ENCODE assay signal across 1 cellular context in genomic region chr19:58497634-58498170, GRCh38.
TF ChIP-seq lines count a peak whose summit lies in the region.

No MANE protein-coding gene starts in this region.

TF ChIP-seq in IMR-90, 13 proteins besides CTCF, POLR2A, EP300 and RAD21:
- TF ChIP-seq BHLHE40 (IDR thresholded peaks at IDR 0.05; ENCODE audit: low read depth, low read length) (no peak), MAZ (IDR thresholded peaks at IDR 0.05; ENCODE audit: borderline replicate concordance, low read depth, low read length) (no peak), CEBPB (IDR thresholded peaks at IDR 0.05; ENCODE audit: low read depth, low read length) (no peak), MXI1 (IDR thresholded peaks at IDR 0.05; ENCODE audit: borderline replicate concordance, low read depth, low read length) (no peak), RCOR1 (IDR thresholded peaks at IDR 0.05; ENCODE audit: insufficient replicate concordance, low read length) (no peak), CHD1 (IDR thresholded peaks at IDR 0.05; ENCODE audit: low read depth, low read length) (no peak), FOS (IDR thresholded peaks at IDR 0.05; ENCODE audit: low read depth, low read length) (no peak), RFX5 (IDR thresholded peaks at IDR 0.05; ENCODE audit: low read depth, low read length) (no peak)
- TF ChIP-seq, protein P1, sequence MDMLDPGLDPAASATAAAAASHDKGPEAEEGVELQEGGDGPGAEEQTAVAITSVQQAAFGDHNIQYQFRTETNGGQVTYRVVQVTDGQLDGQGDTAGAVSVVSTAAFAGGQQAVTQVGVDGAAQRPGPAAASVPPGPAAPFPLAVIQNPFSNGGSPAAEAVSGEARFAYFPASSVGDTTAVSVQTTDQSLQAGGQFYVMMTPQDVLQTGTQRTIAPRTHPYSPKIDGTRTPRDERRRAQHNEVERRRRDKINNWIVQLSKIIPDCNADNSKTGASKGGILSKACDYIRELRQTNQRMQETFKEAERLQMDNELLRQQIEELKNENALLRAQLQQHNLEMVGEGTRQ (IDR thresholded peaks at IDR 0.05; ENCODE audit: low read depth, low read length), result no peak
- TF ChIP-seq, protein P2, sequence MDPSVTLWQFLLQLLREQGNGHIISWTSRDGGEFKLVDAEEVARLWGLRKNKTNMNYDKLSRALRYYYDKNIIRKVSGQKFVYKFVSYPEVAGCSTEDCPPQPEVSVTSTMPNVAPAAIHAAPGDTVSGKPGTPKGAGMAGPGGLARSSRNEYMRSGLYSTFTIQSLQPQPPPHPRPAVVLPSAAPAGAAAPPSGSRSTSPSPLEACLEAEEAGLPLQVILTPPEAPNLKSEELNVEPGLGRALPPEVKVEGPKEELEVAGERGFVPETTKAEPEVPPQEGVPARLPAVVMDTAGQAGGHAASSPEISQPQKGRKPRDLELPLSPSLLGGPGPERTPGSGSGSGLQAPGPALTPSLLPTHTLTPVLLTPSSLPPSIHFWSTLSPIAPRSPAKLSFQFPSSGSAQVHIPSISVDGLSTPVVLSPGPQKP (IDR thresholded peaks at IDR 0.05; ENCODE audit: borderline replicate concordance, low read depth, low read length), result no peak
